ENCODE assay signal across 1 cellular context in the genomic region with DNA sequence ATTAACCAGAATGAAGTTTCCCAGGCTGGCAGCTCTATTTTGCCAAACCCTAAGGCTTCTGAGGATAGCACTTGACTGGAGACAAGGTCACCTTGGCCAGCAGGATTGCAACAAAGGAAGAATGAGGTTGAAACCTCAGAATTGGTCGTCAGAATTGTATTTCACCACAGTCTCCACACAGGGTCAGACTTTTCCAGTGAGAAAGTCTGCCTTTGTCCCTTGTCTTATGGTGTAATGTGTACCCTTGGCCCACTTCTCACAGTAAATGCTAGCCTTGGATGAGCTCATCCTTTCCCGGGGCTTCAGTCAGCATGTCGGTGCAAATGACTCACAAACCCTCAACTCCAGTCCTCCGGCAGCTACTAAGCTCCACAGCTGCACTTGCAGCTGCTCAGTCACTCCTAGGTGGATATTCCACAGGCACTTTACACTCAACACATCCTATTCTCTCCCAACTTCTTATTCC.
TF ChIP-seq lines count a peak whose summit lies in the region.

No MANE protein-coding gene starts in this region.

TF ChIP-seq in HepG2, 621 proteins besides CTCF, POLR2A, EP300 and RAD21 (continued from another document and continues in another):
- TF ChIP-seq, protein P1, sequence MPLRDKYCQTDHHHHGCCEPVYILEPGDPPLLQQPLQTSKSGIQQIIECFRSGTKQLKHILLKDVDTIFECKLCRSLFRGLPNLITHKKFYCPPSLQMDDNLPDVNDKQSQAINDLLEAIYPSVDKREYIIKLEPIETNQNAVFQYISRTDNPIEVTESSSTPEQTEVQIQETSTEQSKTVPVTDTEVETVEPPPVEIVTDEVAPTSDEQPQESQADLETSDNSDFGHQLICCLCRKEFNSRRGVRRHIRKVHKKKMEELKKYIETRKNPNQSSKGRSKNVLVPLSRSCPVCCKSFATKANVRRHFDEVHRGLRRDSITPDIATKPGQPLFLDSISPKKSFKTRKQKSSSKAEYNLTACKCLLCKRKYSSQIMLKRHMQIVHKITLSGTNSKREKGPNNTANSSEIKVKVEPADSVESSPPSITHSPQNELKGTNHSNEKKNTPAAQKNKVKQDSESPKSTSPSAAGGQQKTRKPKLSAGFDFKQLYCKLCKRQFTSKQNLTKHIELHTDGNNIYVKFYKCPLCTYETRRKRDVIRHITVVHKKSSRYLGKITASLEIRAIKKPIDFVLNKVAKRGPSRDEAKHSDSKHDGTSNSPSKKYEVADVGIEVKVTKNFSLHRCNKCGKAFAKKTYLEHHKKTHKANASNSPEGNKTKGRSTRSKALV (CRISPR knock-in tag; IDR thresholded peaks at IDR 0.05), result peak; percentile 41; the same call in 1 of the 2 replicates
- TF ChIP-seq ZNF839 (CRISPR knock-in tag; IDR thresholded peaks at IDR 0.05; ENCODE audit: borderline replicate concordance) (no peak), MEIS1 (CRISPR knock-in tag; IDR thresholded peaks at IDR 0.05; ENCODE audit: borderline replicate concordance) (no peak), ZNF282 (IDR thresholded peaks at IDR 0.05; ENCODE audit: partially characterized antibody) (no peak), ZNF292 (CRISPR knock-in tag; IDR thresholded peaks at IDR 0.05; ENCODE audit: borderline replicate concordance, low read depth) (no peak), ZNF10 (CRISPR knock-in tag; IDR thresholded peaks at IDR 0.05; ENCODE audit: borderline replicate concordance, low read depth) (no peak), GABPA (IDR thresholded peaks at IDR 0.05; ENCODE audit: low read depth, low read length) (no peak), GABPA (CRISPR knock-in tag; IDR thresholded peaks at IDR 0.05; ENCODE audit: low read depth) (0 out of 2 replicates have a peak, but pooled peaks have one; percentile 23), ZNF510 (CRISPR knock-in tag; IDR thresholded peaks at IDR 0.05; ENCODE audit: low read depth) (no peak), TCF7L2 (IDR thresholded peaks at IDR 0.05; ENCODE audit: low read depth, low read length) (no peak), SIX1 (CRISPR knock-in tag; IDR thresholded peaks at IDR 0.05; ENCODE audit: borderline replicate concordance) (0 out of 2 replicates have a peak, but pooled peaks have one; percentile 29), SMYD3 (CRISPR knock-in tag; IDR thresholded peaks at IDR 0.05) (no peak), ZNF317 (CRISPR knock-in tag; IDR thresholded peaks at IDR 0.05) (peak; percentile 55; the same call in 1 of the 2 replicates), NCOA5 (CRISPR knock-in tag; IDR thresholded peaks at IDR 0.05) (no peak), ZNF772 (CRISPR knock-in tag; IDR thresholded peaks at IDR 0.05) (peak; percentile 54; the same call in 1 of the 2 replicates), HDAC2 (CRISPR knock-in tag; IDR thresholded peaks at IDR 0.05) (peak; percentile 68), ZNF678 (CRISPR knock-in tag; IDR thresholded peaks at IDR 0.05) (no peak), ZFP62 (CRISPR knock-in tag; IDR thresholded peaks at IDR 0.05) (no peak), CENPT (CRISPR knock-in tag; IDR thresholded peaks at IDR 0.05; ENCODE audit: low read depth) (no peak), CENPX (CRISPR knock-in tag; IDR thresholded peaks at IDR 0.05) (no peak), TP53 (CRISPR knock-in tag; conservative IDR thresholded peaks at IDR 0.05) (no peak), ZNF367 (CRISPR knock-in tag; IDR thresholded peaks at IDR 0.05; ENCODE audit: borderline replicate concordance) (no peak), ZFX (CRISPR knock-in tag; IDR thresholded peaks at IDR 0.05; ENCODE audit: low read depth) (no peak), RXRB (CRISPR knock-in tag; IDR thresholded peaks at IDR 0.05; ENCODE audit: borderline replicate concordance) (peak; percentile 96), ZNF331 (CRISPR knock-in tag; IDR thresholded peaks at IDR 0.05) (peak; percentile 55; the same call in 1 of the 2 replicates), ZNF264 (CRISPR knock-in tag; IDR thresholded peaks at IDR 0.05) (no peak), PHF21A (CRISPR knock-in tag; IDR thresholded peaks at IDR 0.05) (peak; percentile 16; the same call in 1 of the 2 replicates), MIER2 (CRISPR knock-in tag; IDR thresholded peaks at IDR 0.05) (0 out of 2 replicates have a peak, but pooled peaks have one; percentile 29), KAT8 (CRISPR knock-in tag; IDR thresholded peaks at IDR 0.05) (peak; percentile 59; the same call in 1 of the 2 replicates)
- TF ChIP-seq, protein P2, sequence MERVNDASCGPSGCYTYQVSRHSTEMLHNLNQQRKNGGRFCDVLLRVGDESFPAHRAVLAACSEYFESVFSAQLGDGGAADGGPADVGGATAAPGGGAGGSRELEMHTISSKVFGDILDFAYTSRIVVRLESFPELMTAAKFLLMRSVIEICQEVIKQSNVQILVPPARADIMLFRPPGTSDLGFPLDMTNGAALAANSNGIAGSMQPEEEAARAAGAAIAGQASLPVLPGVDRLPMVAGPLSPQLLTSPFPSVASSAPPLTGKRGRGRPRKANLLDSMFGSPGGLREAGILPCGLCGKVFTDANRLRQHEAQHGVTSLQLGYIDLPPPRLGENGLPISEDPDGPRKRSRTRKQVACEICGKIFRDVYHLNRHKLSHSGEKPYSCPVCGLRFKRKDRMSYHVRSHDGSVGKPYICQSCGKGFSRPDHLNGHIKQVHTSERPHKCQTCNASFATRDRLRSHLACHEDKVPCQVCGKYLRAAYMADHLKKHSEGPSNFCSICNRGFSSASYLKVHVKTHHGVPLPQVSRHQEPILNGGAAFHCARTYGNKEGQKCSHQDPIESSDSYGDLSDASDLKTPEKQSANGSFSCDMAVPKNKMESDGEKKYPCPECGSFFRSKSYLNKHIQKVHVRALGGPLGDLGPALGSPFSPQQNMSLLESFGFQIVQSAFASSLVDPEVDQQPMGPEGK (CRISPR knock-in tag; IDR thresholded peaks at IDR 0.05), result no peak
- TF ChIP-seq, protein P3, sequence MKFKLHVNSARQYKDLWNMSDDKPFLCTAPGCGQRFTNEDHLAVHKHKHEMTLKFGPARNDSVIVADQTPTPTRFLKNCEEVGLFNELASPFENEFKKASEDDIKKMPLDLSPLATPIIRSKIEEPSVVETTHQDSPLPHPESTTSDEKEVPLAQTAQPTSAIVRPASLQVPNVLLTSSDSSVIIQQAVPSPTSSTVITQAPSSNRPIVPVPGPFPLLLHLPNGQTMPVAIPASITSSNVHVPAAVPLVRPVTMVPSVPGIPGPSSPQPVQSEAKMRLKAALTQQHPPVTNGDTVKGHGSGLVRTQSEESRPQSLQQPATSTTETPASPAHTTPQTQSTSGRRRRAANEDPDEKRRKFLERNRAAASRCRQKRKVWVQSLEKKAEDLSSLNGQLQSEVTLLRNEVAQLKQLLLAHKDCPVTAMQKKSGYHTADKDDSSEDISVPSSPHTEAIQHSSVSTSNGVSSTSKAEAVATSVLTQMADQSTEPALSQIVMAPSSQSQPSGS (CRISPR knock-in tag; IDR thresholded peaks at IDR 0.05), result peak; percentile 91
- TF ChIP-seq, protein P4, sequence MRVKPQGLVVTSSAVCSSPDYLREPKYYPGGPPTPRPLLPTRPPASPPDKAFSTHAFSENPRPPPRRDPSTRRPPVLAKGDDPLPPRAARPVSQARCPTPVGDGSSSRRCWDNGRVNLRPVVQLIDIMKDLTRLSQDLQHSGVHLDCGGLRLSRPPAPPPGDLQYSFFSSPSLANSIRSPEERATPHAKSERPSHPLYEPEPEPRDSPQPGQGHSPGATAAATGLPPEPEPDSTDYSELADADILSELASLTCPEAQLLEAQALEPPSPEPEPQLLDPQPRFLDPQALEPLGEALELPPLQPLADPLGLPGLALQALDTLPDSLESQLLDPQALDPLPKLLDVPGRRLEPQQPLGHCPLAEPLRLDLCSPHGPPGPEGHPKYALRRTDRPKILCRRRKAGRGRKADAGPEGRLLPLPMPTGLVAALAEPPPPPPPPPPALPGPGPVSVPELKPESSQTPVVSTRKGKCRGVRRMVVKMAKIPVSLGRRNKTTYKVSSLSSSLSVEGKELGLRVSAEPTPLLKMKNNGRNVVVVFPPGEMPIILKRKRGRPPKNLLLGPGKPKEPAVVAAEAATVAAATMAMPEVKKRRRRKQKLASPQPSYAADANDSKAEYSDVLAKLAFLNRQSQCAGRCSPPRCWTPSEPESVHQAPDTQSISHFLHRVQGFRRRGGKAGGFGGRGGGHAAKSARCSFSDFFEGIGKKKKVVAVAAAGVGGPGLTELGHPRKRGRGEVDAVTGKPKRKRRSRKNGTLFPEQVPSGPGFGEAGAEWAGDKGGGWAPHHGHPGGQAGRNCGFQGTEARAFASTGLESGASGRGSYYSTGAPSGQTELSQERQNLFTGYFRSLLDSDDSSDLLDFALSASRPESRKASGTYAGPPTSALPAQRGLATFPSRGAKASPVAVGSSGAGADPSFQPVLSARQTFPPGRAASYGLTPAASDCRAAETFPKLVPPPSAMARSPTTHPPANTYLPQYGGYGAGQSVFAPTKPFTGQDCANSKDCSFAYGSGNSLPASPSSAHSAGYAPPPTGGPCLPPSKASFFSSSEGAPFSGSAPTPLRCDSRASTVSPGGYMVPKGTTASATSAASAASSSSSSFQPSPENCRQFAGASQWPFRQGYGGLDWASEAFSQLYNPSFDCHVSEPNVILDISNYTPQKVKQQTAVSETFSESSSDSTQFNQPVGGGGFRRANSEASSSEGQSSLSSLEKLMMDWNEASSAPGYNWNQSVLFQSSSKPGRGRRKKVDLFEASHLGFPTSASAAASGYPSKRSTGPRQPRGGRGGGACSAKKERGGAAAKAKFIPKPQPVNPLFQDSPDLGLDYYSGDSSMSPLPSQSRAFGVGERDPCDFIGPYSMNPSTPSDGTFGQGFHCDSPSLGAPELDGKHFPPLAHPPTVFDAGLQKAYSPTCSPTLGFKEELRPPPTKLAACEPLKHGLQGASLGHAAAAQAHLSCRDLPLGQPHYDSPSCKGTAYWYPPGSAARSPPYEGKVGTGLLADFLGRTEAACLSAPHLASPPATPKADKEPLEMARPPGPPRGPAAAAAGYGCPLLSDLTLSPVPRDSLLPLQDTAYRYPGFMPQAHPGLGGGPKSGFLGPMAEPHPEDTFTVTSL (CRISPR knock-in tag; IDR thresholded peaks at IDR 0.05; ENCODE audit: borderline replicate concordance), result peak; percentile 72; the same call in 1 of the 2 replicates
- TF ChIP-seq, protein P5, sequence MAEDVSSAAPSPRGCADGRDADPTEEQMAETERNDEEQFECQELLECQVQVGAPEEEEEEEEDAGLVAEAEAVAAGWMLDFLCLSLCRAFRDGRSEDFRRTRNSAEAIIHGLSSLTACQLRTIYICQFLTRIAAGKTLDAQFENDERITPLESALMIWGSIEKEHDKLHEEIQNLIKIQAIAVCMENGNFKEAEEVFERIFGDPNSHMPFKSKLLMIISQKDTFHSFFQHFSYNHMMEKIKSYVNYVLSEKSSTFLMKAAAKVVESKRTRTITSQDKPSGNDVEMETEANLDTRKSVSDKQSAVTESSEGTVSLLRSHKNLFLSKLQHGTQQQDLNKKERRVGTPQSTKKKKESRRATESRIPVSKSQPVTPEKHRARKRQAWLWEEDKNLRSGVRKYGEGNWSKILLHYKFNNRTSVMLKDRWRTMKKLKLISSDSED (CRISPR knock-in tag; IDR thresholded peaks at IDR 0.05), result no peak
- TF ChIP-seq, protein P6, sequence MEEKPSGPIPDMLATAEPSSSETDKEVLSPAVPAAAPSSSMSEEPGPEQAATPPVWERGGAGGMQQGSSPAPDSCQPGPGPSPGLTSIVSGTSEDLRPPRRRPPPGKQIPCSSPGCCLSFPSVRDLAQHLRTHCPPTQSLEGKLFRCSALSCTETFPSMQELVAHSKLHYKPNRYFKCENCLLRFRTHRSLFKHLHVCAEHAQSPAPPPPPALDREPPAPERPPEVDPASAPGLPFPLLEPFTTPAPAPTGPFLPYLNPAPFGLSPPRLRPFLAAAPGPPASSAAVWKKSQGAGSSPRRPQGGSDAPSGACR (CRISPR knock-in tag; IDR thresholded peaks at IDR 0.05), result no peak
- TF ChIP-seq, protein P7, sequence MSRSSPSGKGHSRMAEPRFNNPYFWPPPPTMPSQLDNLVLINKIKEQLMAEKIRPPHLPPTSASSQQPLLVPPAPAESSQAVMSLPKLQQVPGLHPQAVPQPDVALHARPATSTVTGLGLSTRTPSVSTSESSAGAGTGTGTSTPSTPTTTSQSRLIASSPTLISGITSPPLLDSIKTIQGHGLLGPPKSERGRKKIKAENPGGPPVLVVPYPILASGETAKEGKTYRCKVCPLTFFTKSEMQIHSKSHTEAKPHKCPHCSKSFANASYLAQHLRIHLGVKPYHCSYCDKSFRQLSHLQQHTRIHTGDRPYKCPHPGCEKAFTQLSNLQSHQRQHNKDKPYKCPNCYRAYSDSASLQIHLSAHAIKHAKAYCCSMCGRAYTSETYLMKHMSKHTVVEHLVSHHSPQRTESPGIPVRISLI (CRISPR knock-in tag; IDR thresholded peaks at IDR 0.05; ENCODE audit: borderline replicate concordance), result no peak
- TF ChIP-seq, protein P8, sequence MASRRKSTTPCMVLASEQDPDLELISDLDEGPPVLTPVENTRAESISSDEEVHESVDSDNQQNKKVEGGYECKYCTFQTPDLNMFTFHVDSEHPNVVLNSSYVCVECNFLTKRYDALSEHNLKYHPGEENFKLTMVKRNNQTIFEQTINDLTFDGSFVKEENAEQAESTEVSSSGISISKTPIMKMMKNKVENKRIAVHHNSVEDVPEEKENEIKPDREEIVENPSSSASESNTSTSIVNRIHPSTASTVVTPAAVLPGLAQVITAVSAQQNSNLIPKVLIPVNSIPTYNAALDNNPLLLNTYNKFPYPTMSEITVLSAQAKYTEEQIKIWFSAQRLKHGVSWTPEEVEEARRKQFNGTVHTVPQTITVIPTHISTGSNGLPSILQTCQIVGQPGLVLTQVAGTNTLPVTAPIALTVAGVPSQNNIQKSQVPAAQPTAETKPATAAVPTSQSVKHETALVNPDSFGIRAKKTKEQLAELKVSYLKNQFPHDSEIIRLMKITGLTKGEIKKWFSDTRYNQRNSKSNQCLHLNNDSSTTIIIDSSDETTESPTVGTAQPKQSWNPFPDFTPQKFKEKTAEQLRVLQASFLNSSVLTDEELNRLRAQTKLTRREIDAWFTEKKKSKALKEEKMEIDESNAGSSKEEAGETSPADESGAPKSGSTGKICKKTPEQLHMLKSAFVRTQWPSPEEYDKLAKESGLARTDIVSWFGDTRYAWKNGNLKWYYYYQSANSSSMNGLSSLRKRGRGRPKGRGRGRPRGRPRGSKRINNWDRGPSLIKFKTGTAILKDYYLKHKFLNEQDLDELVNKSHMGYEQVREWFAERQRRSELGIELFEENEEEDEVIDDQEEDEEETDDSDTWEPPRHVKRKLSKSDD (CRISPR knock-in tag; IDR thresholded peaks at IDR 0.05; ENCODE audit: low read depth), result 0 out of 2 replicates have a peak, but pooled peaks have one; percentile 33
- TF ChIP-seq, protein P9, sequence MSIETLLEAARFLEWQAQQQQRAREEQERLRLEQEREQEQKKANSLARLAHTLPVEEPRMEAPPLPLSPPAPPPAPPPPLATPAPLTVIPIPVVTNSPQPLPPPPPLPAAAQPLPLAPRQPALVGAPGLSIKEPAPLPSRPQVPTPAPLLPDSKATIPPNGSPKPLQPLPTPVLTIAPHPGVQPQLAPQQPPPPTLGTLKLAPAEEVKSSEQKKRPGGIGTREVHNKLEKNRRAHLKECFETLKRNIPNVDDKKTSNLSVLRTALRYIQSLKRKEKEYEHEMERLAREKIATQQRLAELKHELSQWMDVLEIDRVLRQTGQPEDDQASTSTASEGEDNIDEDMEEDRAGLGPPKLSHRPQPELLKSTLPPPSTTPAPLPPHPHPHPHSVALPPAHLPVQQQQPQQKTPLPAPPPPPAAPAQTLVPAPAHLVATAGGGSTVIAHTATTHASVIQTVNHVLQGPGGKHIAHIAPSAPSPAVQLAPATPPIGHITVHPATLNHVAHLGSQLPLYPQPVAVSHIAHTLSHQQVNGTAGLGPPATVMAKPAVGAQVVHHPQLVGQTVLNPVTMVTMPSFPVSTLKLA (IDR thresholded peaks at IDR 0.05), result 0 out of 2 replicates have a peak, but pooled peaks have one; percentile 12
